In the genomic region with DNA sequence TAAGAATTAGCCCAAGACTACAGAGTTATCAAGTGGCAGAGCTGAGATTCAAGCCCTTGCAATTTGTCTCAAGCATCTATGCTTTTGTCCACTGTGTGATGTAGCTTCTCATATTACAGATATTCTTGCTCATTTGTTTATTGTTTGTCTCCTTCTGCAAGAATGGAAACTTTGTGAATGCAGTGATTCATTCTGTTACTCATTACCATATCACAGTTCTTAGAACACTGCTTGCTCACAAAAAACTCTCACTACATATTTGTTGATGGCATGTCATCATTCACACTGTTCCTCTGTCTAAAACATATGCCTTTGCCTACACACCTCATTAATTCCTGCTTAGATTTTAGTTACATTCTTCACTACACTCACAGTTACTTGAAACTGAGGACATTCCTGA, we compare ENCODE assay signal across 9 cellular contexts.
DNase-seq lines count a peak whose midpoint lies in the region; ATAC-seq, FAIRE-seq and TF ChIP-seq lines count a peak whose summit lies in the region.
"Had no signal": no experiment of that assay in that cellular context is flagged by ENCODE, and none has a peak within 500 bp of the region (broad histone marks: within the 10 kb centered on the region; RNA-seq: fewer than 3 reads in every experiment).

No MANE protein-coding gene starts in this region.

- intact Hi-C loops in activated CD4-positive, alpha-beta T cell treated with anti-CD3 and anti-CD28 coated beads for 36 hours (cut with DNase I, micrococcal nuclease): no loop called here
- intact Hi-C loops in kidney (cut with DNase I): no loop called here

- H3K4me1 ChIP-seq in kidney (ENCODE audit: control insufficient read depth in 1 of 2, insufficient read depth in 1 of 2, low read depth in 1 of 2, low read length in 2 of 2): no peaks in the 10 kb centered on the region
- H3K4me1 ChIP-seq: BE2C had no signal

- CTCF ChIA-PET in activated CD4-positive, alpha-beta T cell treated with anti-CD3 and anti-CD28 coated beads for 36 hours (lab: Charles Lee): no interaction called here

- no peak overlapping the region for H3K4me3 Mint-ChIP-seq in activated CD4-positive, alpha-beta T cell treated with anti-CD3 and anti-CD28 coated beads for 36 hours
- no peak overlapping the region for H3K4me3 Mint-ChIP-seq in effector memory CD8-positive, alpha-beta T cell

- H3K36me3 ChIP-seq in kidney (ENCODE audit: control insufficient read depth in 1 of 2, insufficient read depth in 2 of 2, low read length in 2 of 2): no peaks in the 10 kb centered on the region
- H3K36me3 ChIP-seq: BE2C had no signal

- H3K36me3 Mint-ChIP-seq in activated CD4-positive, alpha-beta T cell treated with anti-CD3 and anti-CD28 coated beads for 36 hours (ENCODE audit: low read depth): no peaks in the 10 kb centered on the region
- no peaks in the 10 kb centered on the region for H3K36me3 Mint-ChIP-seq in effector memory CD8-positive, alpha-beta T cell (ENCODE audit: insufficient read depth)

- DNase-seq in activated CD4-positive, alpha-beta T cell treated with anti-CD3 and anti-CD28 coated beads for 36 hours: no peak
- no peak for DNase-seq in activated CD4-positive, alpha-beta T cell treated with anti-CD3 and anti-CD28 coated beads, Interleukin-2, amount 50 U/mL, for 4 hours
- peak; percentile 83 for DNase-seq in dedifferentiated amniotic fluid mesenchymal stem cell (ENCODE audit: extremely low spot score)
- no peak for DNase-seq in GM03348 (ENCODE audit: low spot score)
- DNase-seq in effector memory CD8-positive, alpha-beta T cell: no peak
- DNase-seq in kidney: no peak
- DNase-seq in NCI-H524 treated with DMSO at 0.1 percent for 48 hours (lab: John Stamatoyannopoulos, UW): no peak
- DNase-seq: BE2C had no signal

- H3K9ac ChIP-seq in kidney (ENCODE audit: low read length in 2 of 2): no peak overlapping the region

- peak; percentile 9 for ATAC-seq in activated CD4-positive, alpha-beta T cell treated with anti-CD3 and anti-CD28 coated beads for 36 hours
- peak; percentile 89 for ATAC-seq in HG03354 (IDR thresholded peaks at IDR 0.05; ENCODE audit: poor library complexity, severe bottlenecking, unreplicated experiment)
- no peak for ATAC-seq in effector memory CD8-positive, alpha-beta T cell (replicated peaks)

- H3K4me1 Mint-ChIP-seq in activated CD4-positive, alpha-beta T cell treated with anti-CD3 and anti-CD28 coated beads for 36 hours: no peaks in the 10 kb centered on the region
- H3K4me1 Mint-ChIP-seq in effector memory CD8-positive, alpha-beta T cell (ENCODE audit: low read depth in 2 of 2): no peaks in the 10 kb centered on the region

- TF ChIP-seq CTCF in kidney (IDR thresholded peaks at IDR 0.05; ENCODE audit: borderline replicate concordance, extremely low read depth, insufficient read depth): no peak

- no peak overlapping the region for H3K27ac ChIP-seq in kidney (ENCODE audit: low read depth in 2 of 2, low read length in 2 of 2)

- no peak overlapping the region for H3K27ac Mint-ChIP-seq in activated CD4-positive, alpha-beta T cell treated with anti-CD3 and anti-CD28 coated beads for 36 hours
- H3K27ac Mint-ChIP-seq in effector memory CD8-positive, alpha-beta T cell: no peak overlapping the region

- peaks cover 3% of the 10 kb centered on the region for H3K9me3 Mint-ChIP-seq in activated CD4-positive, alpha-beta T cell treated with anti-CD3 and anti-CD28 coated beads for 36 hours (ENCODE audit: low read depth)
- H3K9me3 Mint-ChIP-seq in effector memory CD8-positive, alpha-beta T cell: peaks cover 2 to 16% of the 10 kb centered on the region in 2 donors

- H3K4me3 ChIP-seq in kidney (ENCODE audit: low read length in 2 of 2): no peak overlapping the region

- no peak for FAIRE-seq in kidney (lab: Jason Lieb, UNC)

- no peaks in the 10 kb centered on the region for H3K27me3 Mint-ChIP-seq in activated CD4-positive, alpha-beta T cell treated with anti-CD3 and anti-CD28 coated beads for 36 hours
- no peaks in the 10 kb centered on the region for H3K27me3 Mint-ChIP-seq in effector memory CD8-positive, alpha-beta T cell

- POLR2A ChIA-PET in activated CD4-positive, alpha-beta T cell treated with anti-CD3 and anti-CD28 coated beads for 36 hours (lab: Charles Lee): no interaction called here

- no peaks in the 10 kb centered on the region for H3K9me3 ChIP-seq in kidney (ENCODE audit: control insufficient read depth in 1 of 2, low read length in 2 of 2)
- H3K9me3 ChIP-seq: BE2C had no signal
